7 cellular contexts compared by ENCODE assay signal in the genomic region with DNA sequence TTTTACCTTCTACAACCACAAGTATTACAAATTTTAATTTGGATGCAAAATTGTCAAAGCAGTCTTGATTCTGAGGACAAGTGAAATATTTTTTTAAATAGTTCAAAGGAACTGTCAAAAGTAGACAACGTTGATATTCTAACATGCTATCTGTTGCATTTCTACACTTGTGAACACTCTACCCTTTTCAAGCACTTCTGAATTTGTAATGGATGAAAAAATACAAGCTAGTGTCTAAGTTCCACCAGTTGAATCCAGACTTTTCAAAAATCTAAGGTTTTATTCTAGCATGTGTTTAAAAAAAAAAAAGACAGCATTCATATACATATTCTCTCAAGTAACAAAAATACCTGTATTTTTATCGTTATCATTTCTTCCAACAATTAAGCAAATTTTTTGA. TPM values are rescaled to one million over a fixed set of nuclear protein-coding genes. Genes with fewer than 3 reads are reported as not detected.
DNase-seq lines count a peak whose midpoint lies in the region; ATAC-seq and TF ChIP-seq lines count a peak whose summit lies in the region.

No MANE protein-coding gene starts in this region.

- TF ChIP-seq CTCF in VCaP (conservative IDR thresholded peaks at IDR 0.05) (no peak), foreskin keratinocyte (conservative IDR thresholded peaks at IDR 0.05) (no peak)

- in situ Hi-C loops in HAP-1 (cut with MboI; ENCODE audit: low sequenced_read_pairs): no loop called here

- H3K36me3 ChIP-seq in HAP-1 (replicated peaks): peaks cover 10% of the 10 kb centered on the region; the same call in 1 of the 2 replicates
- H3K36me3 ChIP-seq in skeletal muscle tissue (ENCODE audit: control insufficient read depth in 3 of 3, insufficient read depth in 3 of 3, low read length in 3 of 3): peaks cover 0 to 2% (median 0%) of the 10 kb centered on the region in 3 donors

- H3K4me3 ChIP-seq in HAP-1: peak overlapping the region; percentile 92
- H3K4me3 ChIP-seq in skeletal muscle tissue (ENCODE audit: low read length in 3 of 3): peak overlapping the region in 1 of 3 donors; percentile 90

- peak overlapping the region; percentile 97; the same call in 1 of the 2 replicates for H3K27ac ChIP-seq in VCaP
- H3K27ac ChIP-seq in foreskin keratinocyte: peak overlapping the region; percentile 81
- H3K27ac ChIP-seq in skeletal muscle tissue (ENCODE audit: low read depth, low read length): no peak overlapping the region

- H3K4me1 ChIP-seq in HAP-1 (peaks cover 10% of the 10 kb centered on the region), foreskin keratinocyte (peaks cover 21% of the 10 kb centered on the region), skeletal muscle tissue (ENCODE audit: control insufficient read depth in 3 of 3, insufficient read depth in 3 of 3, low read length in 3 of 3) (peaks cover 15 to 40% (median 29%) of the 10 kb centered on the region in 3 donors)

- ATAC-seq in foreskin keratinocyte: no peak

- H3K9ac ChIP-seq in skeletal muscle tissue (ENCODE audit: low read depth in 1 of 3, low read length in 3 of 3): peak overlapping the region in 2 of 3 donors; percentile 4 to 97

- H3K9me3 ChIP-seq in HAP-1 (no peaks in the 10 kb centered on the region), skeletal muscle tissue (ENCODE audit: control insufficient read depth in 3 of 3, low read length in 3 of 3) (no peaks in the 10 kb centered on the region)

- DNase-seq in HAP-1 (ENCODE audit: low spot score in 2 of 2) (no peak), foreskin keratinocyte (no peak), COR-L47 (lab: John Stamatoyannopoulos, UW) (no peak), SKM-1 treated with dmso at 0.1 percent for 144 hours (lab: John Stamatoyannopoulos, UW; ENCODE audit: unreplicated experiment) (no peak), GF-D8 (lab: John Stamatoyannopoulos, UW) (no peak)

- H3K27me3 ChIP-seq in HAP-1 (ENCODE audit: low read depth): no peaks in the 10 kb centered on the region
- H3K27me3 ChIP-seq in foreskin keratinocyte: no peaks in the 10 kb centered on the region
- no peaks in the 10 kb centered on the region for H3K27me3 ChIP-seq in skeletal muscle tissue (ENCODE audit: control insufficient read depth in 3 of 3, insufficient read depth in 3 of 3, low read length in 3 of 3)

RNA-seq across cellular contexts. Expression of a gene that starts 2.1 kb away (rescaled TPM):
- total RNA-seq in foreskin keratinocyte (16.0 and 17.6 TPM in 2 replicates), skeletal muscle tissue (23.0 TPM)
- 2.1 and 2.7 TPM in 2 replicates for polyA plus RNA-seq in foreskin keratinocyte

RNA-seq across cellular contexts. Expression of a gene that starts 2.5 kb away (rescaled TPM):
- total RNA-seq in foreskin keratinocyte (27.8 and 29.5 TPM in 2 replicates), skeletal muscle tissue (15.1 TPM)
- polyA plus RNA-seq in foreskin keratinocyte: 24.8 and 28.5 TPM in 2 replicates

RNA-seq across cellular contexts. Expression of a gene that starts 41.4 kb away (rescaled TPM):
- total RNA-seq in foreskin keratinocyte: 21.7 and 23.6 TPM in 2 replicates
- 18.8 and 21.2 TPM in 2 replicates for polyA plus RNA-seq in foreskin keratinocyte
- total RNA-seq in skeletal muscle tissue: 32.9 TPM
